8 cellular contexts compared by ENCODE assay signal in the genomic region with DNA sequence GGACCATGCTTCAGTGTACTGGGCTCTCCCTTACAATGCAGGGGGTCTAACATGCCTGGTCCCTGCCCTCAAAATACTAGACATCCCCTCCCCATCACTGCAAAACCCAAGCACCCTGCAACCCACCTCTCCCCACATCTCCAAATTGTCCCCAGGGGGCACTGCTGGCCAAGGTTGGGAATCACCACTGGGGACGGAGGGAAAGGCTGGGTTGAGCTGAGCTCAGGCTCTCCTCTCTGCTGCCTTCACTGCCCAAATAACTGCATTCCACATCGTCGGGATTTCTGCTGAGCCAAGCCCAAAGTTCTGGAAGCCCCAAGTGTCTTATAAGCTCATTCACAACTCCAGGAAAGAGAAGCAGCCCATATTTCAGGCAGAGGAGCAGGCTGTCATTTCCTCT.
DNase-seq lines count a peak whose midpoint lies in the region; ATAC-seq and TF ChIP-seq lines count a peak whose summit lies in the region.

No MANE protein-coding gene starts in this region.

- peak; percentile 31 for DNase-seq in activated CD4-positive, alpha-beta T cell treated with anti-CD3 and anti-CD28 coated beads for 36 hours
- DNase-seq in activated CD4-positive, alpha-beta T cell treated with anti-CD3 and anti-CD28 coated beads, Interleukin-2, amount 50 U/mL, for 1 hour = no peak
- DNase-seq in Panc1 (ENCODE audit: low read depth, low spot score) = no peak
- no peak for DNase-seq in foreskin keratinocyte
- DNase-seq in progenitor cell of endocrine pancreas (ENCODE audit: low spot score, unreplicated experiment) = peak; percentile 40
- DNase-seq in glutamatergic neuron = no peak

- no peaks in the 10 kb centered on the region for H3K9me3 ChIP-seq in Panc1 (ENCODE audit: control insufficient read depth, insufficient read depth, low read depth, low read length)

- H3K4me3 Mint-ChIP-seq in activated CD4-positive, alpha-beta T cell treated with anti-CD3 and anti-CD28 coated beads for 36 hours = no peak overlapping the region
- H3K4me3 Mint-ChIP-seq in progenitor cell of endocrine pancreas (ENCODE audit: low read depth) = no peak overlapping the region
- no peak overlapping the region for H3K4me3 Mint-ChIP-seq in glutamatergic neuron (ENCODE audit: unreplicated experiment)

- no peaks in the 10 kb centered on the region for H3K4me1 Mint-ChIP-seq in activated CD4-positive, alpha-beta T cell treated with anti-CD3 and anti-CD28 coated beads for 36 hours
- H3K4me1 Mint-ChIP-seq in progenitor cell of endocrine pancreas (ENCODE audit: low read depth) (peaks cover 13% of the 10 kb centered on the region), glutamatergic neuron (ENCODE audit: low read depth, unreplicated experiment) (peaks cover 4% of the 10 kb centered on the region)

- no peak overlapping the region for H3K27ac ChIP-seq in Panc1 (ENCODE audit: low read length)
- H3K27ac ChIP-seq in foreskin keratinocyte = no peak overlapping the region

- ATAC-seq in activated CD4-positive, alpha-beta T cell treated with anti-CD3 and anti-CD28 coated beads for 36 hours = no peak
- ATAC-seq in Panc1 (peak; percentile 77), foreskin keratinocyte (peak; percentile 34), HG02885 (IDR thresholded peaks at IDR 0.05; ENCODE audit: poor library complexity, unreplicated experiment) (no peak), GM21717 (IDR thresholded peaks at IDR 0.05; ENCODE audit: unreplicated experiment) (no peak)

- no peaks in the 10 kb centered on the region for H3K4me1 ChIP-seq in Panc1 (ENCODE audit: control insufficient read depth, insufficient read depth, low read length)
- H3K4me1 ChIP-seq in foreskin keratinocyte = no peaks in the 10 kb centered on the region

- TF ChIP-seq CTCF in Panc1 (IDR thresholded peaks at IDR 0.05) (peak; percentile 59; the same call in 1 of the 2 replicates), foreskin keratinocyte (conservative IDR thresholded peaks at IDR 0.05) (peak; percentile 59), progenitor cell of endocrine pancreas (IDR thresholded peaks at IDR 0.05; ENCODE audit: unreplicated experiment) (peak; percentile 67), glutamatergic neuron (IDR thresholded peaks at IDR 0.05; ENCODE audit: partially characterized antibody, unreplicated experiment) (no peak)

- intact Hi-C loops in activated CD4-positive, alpha-beta T cell treated with anti-CD3 and anti-CD28 coated beads for 36 hours (cut with DNase I, micrococcal nuclease) = no loop called here
- intact Hi-C loops in Panc1 (cut with micrococcal nuclease; ENCODE audit: unreplicated experiment) = loop anchor here (5.0 kb wide), 1 partner anchor 101 kb away; no protein-coding TSS in a partner anchor

- in situ Hi-C loops in Panc1 (cut with HindIII; ENCODE audit: low pct_unique_long_range_greater_than_20kb, low sequenced_read_pairs) = no loop called here

- 0 out of 2 replicates have a peak, but pooled peaks cover 4% of the 10 kb centered on the region for H3K36me3 ChIP-seq in Panc1 (ENCODE audit: control insufficient read depth, insufficient read depth, low read length)

- H3K27ac Mint-ChIP-seq in activated CD4-positive, alpha-beta T cell treated with anti-CD3 and anti-CD28 coated beads for 36 hours = no peak overlapping the region
- H3K27ac Mint-ChIP-seq in progenitor cell of endocrine pancreas (peak overlapping the region; percentile 74), glutamatergic neuron (ENCODE audit: unreplicated experiment) (no peak overlapping the region)

- peaks cover 17% of the 10 kb centered on the region for H3K36me3 Mint-ChIP-seq in activated CD4-positive, alpha-beta T cell treated with anti-CD3 and anti-CD28 coated beads for 36 hours (ENCODE audit: low read depth)
- H3K36me3 Mint-ChIP-seq in progenitor cell of endocrine pancreas (ENCODE audit: insufficient read depth) (peaks cover 7% of the 10 kb centered on the region), glutamatergic neuron (ENCODE audit: unreplicated experiment) (no peaks in the 10 kb centered on the region)

- no peaks in the 10 kb centered on the region for H3K27me3 Mint-ChIP-seq in activated CD4-positive, alpha-beta T cell treated with anti-CD3 and anti-CD28 coated beads for 36 hours
- H3K27me3 Mint-ChIP-seq in progenitor cell of endocrine pancreas (no peaks in the 10 kb centered on the region), glutamatergic neuron (ENCODE audit: unreplicated experiment) (no peaks in the 10 kb centered on the region)

- CTCF ChIA-PET in activated CD4-positive, alpha-beta T cell treated with anti-CD3 and anti-CD28 coated beads for 36 hours (lab: Charles Lee) = interaction anchor here (0.6 to 1.1 kb wide), 3 partner anchors 334 to 1902 kb away, joined by 3 to 4 read pairs (median 3); no protein-coding TSS in a partner anchor
- CTCF ChIA-PET in Panc1 (lab: Charles Lee) = no interaction called here

- POLR2A ChIA-PET in activated CD4-positive, alpha-beta T cell treated with anti-CD3 and anti-CD28 coated beads for 36 hours (lab: Charles Lee) = no interaction called here
- POLR2A ChIA-PET in Panc1 (lab: Charles Lee) = no interaction called here

- H3K4me3 ChIP-seq in Panc1 (ENCODE audit: low read depth in 2 of 2, low read length in 2 of 2) = no peak overlapping the region

- no peaks in the 10 kb centered on the region for H3K27me3 ChIP-seq in Panc1 (ENCODE audit: control insufficient read depth, insufficient read depth, low read length)
- no peaks in the 10 kb centered on the region for H3K27me3 ChIP-seq in foreskin keratinocyte

- no TSS peak for BruUV-seq in Panc1 (replicated peaks; lab: Mats Ljungman, UMichigan)

- no peaks in the 10 kb centered on the region for H3K9me3 Mint-ChIP-seq in activated CD4-positive, alpha-beta T cell treated with anti-CD3 and anti-CD28 coated beads for 36 hours (ENCODE audit: low read depth)
- no peaks in the 10 kb centered on the region for H3K9me3 Mint-ChIP-seq in progenitor cell of endocrine pancreas (ENCODE audit: low read depth)
- H3K9me3 Mint-ChIP-seq in glutamatergic neuron (ENCODE audit: unreplicated experiment) = peaks cover 1% of the 10 kb centered on the region

Comparison
In these comparisons a context has a peak if more than half of its experiments do, and no peak if none do; other contexts are left out.
1. DNase-seq: peak in activated CD4-positive, alpha-beta T cell treated with anti-CD3 and anti-CD28 coated beads for 36 hours (single experiment) and progenitor cell of endocrine pancreas (single experiment); none in activated CD4-positive, alpha-beta T cell treated with anti-CD3 and anti-CD28 coated beads, Interleukin-2, amount 50 U/mL, for 1 hour (single experiment), Panc1 (single experiment), foreskin keratinocyte (0 of 2) and glutamatergic neuron (single experiment).
2. ATAC-seq: peak in Panc1 (single experiment) and foreskin keratinocyte (single experiment); none in activated CD4-positive, alpha-beta T cell treated with anti-CD3 and anti-CD28 coated beads for 36 hours (single experiment), HG02885 (single experiment) and GM21717 (single experiment).